In genomic region chr2:187102381-187102780, GRCh38 we compare ENCODE assay signal across 25 cellular contexts.
A peak's percentile ranks its signal among the peaks of the same experiment; 100 is the strongest.
DNase-seq lines count a peak whose midpoint lies in the region; ATAC-seq and TF ChIP-seq lines count a peak whose summit lies in the region.
"Had no signal": no experiment of that assay in that cellular context is flagged by ENCODE, and none has a peak within 500 bp of the region (broad histone marks: within the 10 kb centered on the region; RNA-seq: fewer than 3 reads in every experiment).

No MANE protein-coding gene starts in this region.

- peak; percentile 33 for ATAC-seq in aorta (ENCODE audit: low FRiP score)
- no peak for ATAC-seq in HG02852 (IDR thresholded peaks at IDR 0.05; ENCODE audit: unreplicated experiment)
- ATAC-seq: GM12878 had no signal

- H3K9me3 ChIP-seq in aorta (ENCODE audit: control insufficient read depth, low read length) = no peaks in the 10 kb centered on the region
- H3K9me3 ChIP-seq in thyroid gland = no peaks in the 10 kb centered on the region
- H3K9me3 ChIP-seq: BLaER1 treated with 17β-estradiol and CSF1 and Interleukin-3, amounts not matched to agents 10 nM and 100 nM; Caco-2 had no signal

- H3K4me3 ChIP-seq in epithelial cell of esophagus (ENCODE audit: low read length) = no peak overlapping the region
- no peak overlapping the region for H3K4me3 ChIP-seq in fibroblast of villous mesenchyme (ENCODE audit: low read depth, low read length)
- no peak overlapping the region for H3K4me3 ChIP-seq in aorta (ENCODE audit: low read length in 2 of 2)
- H3K4me3 ChIP-seq in thyroid gland (replicated peaks in 1 of 3) = no peak overlapping the region
- H3K4me3 ChIP-seq: BLaER1 treated with 17β-estradiol and CSF1 and Interleukin-3, amounts not matched to agents 10 nM and 100 nM; GM12878 had no signal

- TF ChIP-seq POLR2A in thyroid gland (IDR thresholded peaks at IDR 0.05) = no peak

- H3K36me3 ChIP-seq in aorta (ENCODE audit: control insufficient read depth in 1 of 2, insufficient read depth in 2 of 2, low read length in 1 of 2) = no peaks in the 10 kb centered on the region
- H3K36me3 ChIP-seq in thyroid gland = no peaks in the 10 kb centered on the region
- H3K36me3 ChIP-seq: BLaER1 treated with 17β-estradiol and CSF1 and Interleukin-3, amounts not matched to agents 10 nM and 100 nM had no signal

- H3K27me3 ChIP-seq in aorta (ENCODE audit: control insufficient read depth in 1 of 2, insufficient read depth in 2 of 2, low read length in 1 of 2) (no peaks in the 10 kb centered on the region), thyroid gland (no peaks in the 10 kb centered on the region)
- H3K27me3 ChIP-seq: BLaER1 treated with 17β-estradiol and CSF1 and Interleukin-3, amounts not matched to agents 10 nM and 100 nM had no signal

- DNase-seq in NCI-H446 treated with DMSO at 0.1 percent for 48 hours (lab: John Stamatoyannopoulos, UW) (peak; percentile 37), NCI-H446 (lab: John Stamatoyannopoulos, UW) (no peak), epithelial cell of esophagus (ENCODE audit: low read depth) (peak; percentile 5), fibroblast of villous mesenchyme (ENCODE audit: low read depth) (peak; percentile 13), aorta (no peak), thyroid gland (no peak), foreskin melanocyte (no peak)
- DNase-seq: ACHN; Caco-2; CD4-positive, alpha-beta memory T cell; DND-41; H7; KBM-7; NCI-H1092 treated with DMSO at 0.1 percent for 48 hours; NCI-H1436 treated with DMSO at 0.1 percent for 48 hours; NCI-H1930; NCI-H510A treated with DMSO at 0.1 percent for 48 hours; NCI-H774; OCI-M1; SHP77 had no signal

- no peaks in the 10 kb centered on the region for H3K4me1 ChIP-seq in aorta (ENCODE audit: control insufficient read depth in 1 of 2, insufficient read depth in 2 of 2, low read length in 2 of 2)
- no peaks in the 10 kb centered on the region for H3K4me1 ChIP-seq in thyroid gland
- H3K4me1 ChIP-seq: BLaER1 treated with 17β-estradiol and CSF1 and Interleukin-3, amounts not matched to agents 10 nM and 100 nM; Caco-2 had no signal

- TF ChIP-seq CTCF in epithelial cell of esophagus (IDR thresholded peaks at IDR 0.05; ENCODE audit: insufficient read depth, low read depth, low read length, missing control alignments) = no peak
- no peak for TF ChIP-seq CTCF in fibroblast of villous mesenchyme (IDR thresholded peaks at IDR 0.05; ENCODE audit: insufficient read depth, low read depth, low read length)
- TF ChIP-seq CTCF in thyroid gland (IDR thresholded peaks at IDR 0.05) = no peak

- intact Hi-C loops in aorta (cut with DNase I) (no loop called here), thyroid gland (cut with DNase I) (no loop called here)

- no peak overlapping the region for H3K27ac ChIP-seq in aorta (ENCODE audit: low read depth in 1 of 2, low read length in 2 of 2)
- no peak overlapping the region for H3K27ac ChIP-seq in thyroid gland
- H3K27ac ChIP-seq: 22Rv1; BLaER1 treated with 17β-estradiol and CSF1 and Interleukin-3, amounts not matched to agents 10 nM and 100 nM; HL-60 had no signal

Comparison
In these comparisons a context has a peak if more than half of its experiments do, and no peak if none do; other contexts are left out.
1. DNase-seq: peak in NCI-H446 treated with DMSO at 0.1 percent for 48 hours (single experiment), epithelial cell of esophagus (single experiment) and fibroblast of villous mesenchyme (single experiment); none in NCI-H446 (0 of 2), aorta (0 of 2), thyroid gland (0 of 2) and foreskin melanocyte (single experiment).